ENCODE assay signal across 8 cellular contexts in genomic region chr2:10864888-10865551, GRCh38. TPM values are rescaled to one million over a fixed set of nuclear protein-coding genes. Genes with fewer than 3 reads are reported as not detected.
DNase-seq lines count a peak whose midpoint lies in the region; ATAC-seq and TF ChIP-seq lines count a peak whose summit lies in the region.

No MANE protein-coding gene starts in this region.

- H3K9me3 Mint-ChIP-seq in activated naive CD8-positive, alpha-beta T cell treated with anti-CD3 and anti-CD28 coated beads, Interleukin-2, amount 10 ng/mL, durations not matched to agents 7 days and 5 days, result no peaks in the 10 kb centered on the region

- H3K36me3 Mint-ChIP-seq in activated naive CD8-positive, alpha-beta T cell treated with anti-CD3 and anti-CD28 coated beads, Interleukin-2, amount 10 ng/mL, durations not matched to agents 7 days and 5 days, result no peaks in the 10 kb centered on the region

- H3K4me3 Mint-ChIP-seq in activated naive CD8-positive, alpha-beta T cell treated with anti-CD3 and anti-CD28 coated beads, Interleukin-2, amount 10 ng/mL, durations not matched to agents 7 days and 5 days, result peak overlapping the region; percentile 61

- TF ChIP-seq CTCF in GM12872 (IDR thresholded peaks at IDR 0.05; ENCODE audit: insufficient read depth, low read depth, low read length), result peak; percentile 77

- peaks cover 36% of the 10 kb centered on the region for H3K27me3 Mint-ChIP-seq in activated naive CD8-positive, alpha-beta T cell treated with anti-CD3 and anti-CD28 coated beads, Interleukin-2, amount 10 ng/mL, durations not matched to agents 7 days and 5 days

- POLR2A ChIA-PET in activated naive CD8-positive, alpha-beta T cell treated with anti-CD3 and anti-CD28 coated beads, Interleukin-2, amount 10 ng/mL, durations not matched to agents 7 days and 5 days (lab: Charles Lee), result no interaction called here

- ATAC-seq in GM19397 (IDR thresholded peaks at IDR 0.05; ENCODE audit: unreplicated experiment) (peak; percentile 93), HG03196 (IDR thresholded peaks at IDR 0.05; ENCODE audit: unreplicated experiment) (peak; percentile 87)
- ATAC-seq in activated naive CD8-positive, alpha-beta T cell treated with anti-CD3 and anti-CD28 coated beads, Interleukin-2, amount 10 ng/mL, durations not matched to agents 7 days and 5 days (ENCODE audit: low read depth), result peak; percentile 90

- peaks cover 26% of the 10 kb centered on the region for H3K4me1 Mint-ChIP-seq in activated naive CD8-positive, alpha-beta T cell treated with anti-CD3 and anti-CD28 coated beads, Interleukin-2, amount 10 ng/mL, durations not matched to agents 7 days and 5 days

- no peak overlapping the region for H3K27ac Mint-ChIP-seq in activated naive CD8-positive, alpha-beta T cell treated with anti-CD3 and anti-CD28 coated beads, Interleukin-2, amount 10 ng/mL, durations not matched to agents 7 days and 5 days

- no peak for DNase-seq in activated naive CD8-positive, alpha-beta T cell treated with anti-CD3 and anti-CD28 coated beads, Interleukin-2, amount 10 ng/mL, durations not matched to agents 7 days and 5 days
- DNase-seq in stimulated activated CD8-positive, alpha-beta memory T cell treated with anti-CD3 and anti-CD28 coated beads, Interleukin-15, amount 100 ng/mL, for 1 hour (ENCODE audit: low read depth), result peak; percentile 7
- DNase-seq in kidney tubule cell (ENCODE audit: low spot score), result no peak
- DNase-seq in OCI-M2 (lab: John Stamatoyannopoulos, UW; ENCODE audit: unreplicated experiment), result no peak
- DNase-seq in KG1 (lab: John Stamatoyannopoulos, UW), result no peak

RNA-seq across cellular contexts. Expression of gene KCNF1, which starts 46.7 kb away (rescaled TPM):
- not detected for total RNA-seq in activated naive CD8-positive, alpha-beta T cell treated with anti-CD3 and anti-CD28 coated beads, Interleukin-2, amount 10 ng/mL, durations not matched to agents 7 days and 5 days

RNA-seq across cellular contexts. Expression of gene PDIA6, which starts 52.4 kb away (rescaled TPM):
- total RNA-seq in activated naive CD8-positive, alpha-beta T cell treated with anti-CD3 and anti-CD28 coated beads, Interleukin-2, amount 10 ng/mL, durations not matched to agents 7 days and 5 days, result 10 to 100 TPM; 76.0 to 77.4 TPM
